In genomic region chr10:75550191-75550590, GRCh38 we compare ENCODE assay signal across 7 cellular contexts.
"Had no signal": no experiment of that assay in that cellular context is flagged by ENCODE, and none has a peak within 500 bp of the region (broad histone marks: within the 10 kb centered on the region; RNA-seq: fewer than 3 reads in every experiment).

No MANE protein-coding gene starts in this region.

- DNase-seq: GDM1, GF-D8 had no signal

- FAIRE-seq: G401.6, GM12878, GM12891, GM12892, GM18507 had no signal

- H3K4me3 ChIP-seq: GM12878 had no signal
